1 cellular context compared by ENCODE assay signal in genomic region chr12:14769837-14770494, GRCh38.
TF ChIP-seq lines count a peak whose summit lies in the region.

No MANE protein-coding gene starts in this region.

TF ChIP-seq in HepG2, 621 proteins besides CTCF, POLR2A, EP300 and RAD21 (continued from another document and continues in another):
- TF ChIP-seq ZHX1 (CRISPR knock-in tag; IDR thresholded peaks at IDR 0.05; ENCODE audit: low read depth): no peak
- no peak for TF ChIP-seq NR3C1 (CRISPR knock-in tag; IDR thresholded peaks at IDR 0.05)
- peak; percentile 17 for TF ChIP-seq ZNF501 (CRISPR knock-in tag; IDR thresholded peaks at IDR 0.05)
- no peak for TF ChIP-seq TSC22D2 (CRISPR knock-in tag; IDR thresholded peaks at IDR 0.05; ENCODE audit: borderline replicate concordance)
- TF ChIP-seq U2AF2 (IDR thresholded peaks at IDR 0.05; ENCODE audit: low read depth, low read length): no peak
- 0 out of 2 replicates have a peak, but pooled peaks have one; percentile 5 for TF ChIP-seq ZNF678 (CRISPR knock-in tag; IDR thresholded peaks at IDR 0.05)
- TF ChIP-seq ZNF746 (CRISPR knock-in tag; IDR thresholded peaks at IDR 0.05): no peak; the same call in 1 of the 2 replicates
- TF ChIP-seq CEBPB (IDR thresholded peaks at IDR 0.05; ENCODE audit: borderline replicate concordance, low read depth, low read length): no peak
- no peak for TF ChIP-seq ZNF30 (CRISPR knock-in tag; IDR thresholded peaks at IDR 0.05)
- TF ChIP-seq ZNF383 (CRISPR knock-in tag; IDR thresholded peaks at IDR 0.05; ENCODE audit: borderline replicate concordance): no peak
- TF ChIP-seq HNF4A (CRISPR knock-in tag; IDR thresholded peaks at IDR 0.05): no peak
- TF ChIP-seq ELF4 (CRISPR knock-in tag; IDR thresholded peaks at IDR 0.05; ENCODE audit: borderline replicate concordance): no peak
- peak; percentile 30; the same call in 1 of the 2 replicates for TF ChIP-seq ZNF558 (CRISPR knock-in tag; IDR thresholded peaks at IDR 0.05; ENCODE audit: borderline replicate concordance)
- TF ChIP-seq YEATS4 (CRISPR knock-in tag; IDR thresholded peaks at IDR 0.05; ENCODE audit: borderline replicate concordance): peak; percentile 50; the same call in 1 of the 2 replicates
- TF ChIP-seq ZNF20 (CRISPR knock-in tag; IDR thresholded peaks at IDR 0.05): no peak
- TF ChIP-seq HOXD1 (CRISPR knock-in tag; IDR thresholded peaks at IDR 0.05): no peak
- TF ChIP-seq, protein P1, sequence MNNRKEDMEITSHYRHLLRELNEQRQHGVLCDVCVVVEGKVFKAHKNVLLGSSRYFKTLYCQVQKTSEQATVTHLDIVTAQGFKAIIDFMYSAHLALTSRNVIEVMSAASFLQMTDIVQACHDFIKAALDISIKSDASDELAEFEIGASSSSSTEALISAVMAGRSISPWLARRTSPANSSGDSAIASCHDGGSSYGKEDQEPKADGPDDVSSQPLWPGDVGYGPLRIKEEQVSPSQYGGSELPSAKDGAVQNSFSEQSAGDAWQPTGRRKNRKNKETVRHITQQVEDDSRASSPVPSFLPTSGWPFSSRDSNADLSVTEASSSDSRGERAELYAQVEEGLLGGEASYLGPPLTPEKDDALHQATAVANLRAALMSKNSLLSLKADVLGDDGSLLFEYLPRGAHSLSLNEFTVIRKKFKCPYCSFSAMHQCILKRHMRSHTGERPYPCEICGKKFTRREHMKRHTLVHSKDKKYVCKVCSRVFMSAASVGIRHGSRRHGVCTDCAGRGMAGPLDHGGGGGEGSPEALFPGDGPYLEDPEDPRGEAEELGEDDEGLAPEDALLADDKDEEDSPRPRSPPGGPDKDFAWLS (CRISPR knock-in tag; IDR thresholded peaks at IDR 0.05; ENCODE audit: borderline replicate concordance): no peak
- 0 out of 2 replicates have a peak, but pooled peaks have one; percentile 61 for TF ChIP-seq SSRP1 (CRISPR knock-in tag; IDR thresholded peaks at IDR 0.05)
- TF ChIP-seq, protein P2, sequence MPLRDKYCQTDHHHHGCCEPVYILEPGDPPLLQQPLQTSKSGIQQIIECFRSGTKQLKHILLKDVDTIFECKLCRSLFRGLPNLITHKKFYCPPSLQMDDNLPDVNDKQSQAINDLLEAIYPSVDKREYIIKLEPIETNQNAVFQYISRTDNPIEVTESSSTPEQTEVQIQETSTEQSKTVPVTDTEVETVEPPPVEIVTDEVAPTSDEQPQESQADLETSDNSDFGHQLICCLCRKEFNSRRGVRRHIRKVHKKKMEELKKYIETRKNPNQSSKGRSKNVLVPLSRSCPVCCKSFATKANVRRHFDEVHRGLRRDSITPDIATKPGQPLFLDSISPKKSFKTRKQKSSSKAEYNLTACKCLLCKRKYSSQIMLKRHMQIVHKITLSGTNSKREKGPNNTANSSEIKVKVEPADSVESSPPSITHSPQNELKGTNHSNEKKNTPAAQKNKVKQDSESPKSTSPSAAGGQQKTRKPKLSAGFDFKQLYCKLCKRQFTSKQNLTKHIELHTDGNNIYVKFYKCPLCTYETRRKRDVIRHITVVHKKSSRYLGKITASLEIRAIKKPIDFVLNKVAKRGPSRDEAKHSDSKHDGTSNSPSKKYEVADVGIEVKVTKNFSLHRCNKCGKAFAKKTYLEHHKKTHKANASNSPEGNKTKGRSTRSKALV (CRISPR knock-in tag; IDR thresholded peaks at IDR 0.05): no peak; the same call in none of the 2 replicates
- TF ChIP-seq ZNF607 (CRISPR knock-in tag; IDR thresholded peaks at IDR 0.05; ENCODE audit: borderline replicate concordance): no peak
- no peak for TF ChIP-seq CHCHD3 (CRISPR knock-in tag; IDR thresholded peaks at IDR 0.05)
- no peak for TF ChIP-seq SIX1 (CRISPR knock-in tag; IDR thresholded peaks at IDR 0.05; ENCODE audit: borderline replicate concordance)
- no peak for TF ChIP-seq NFE2L2 (IDR thresholded peaks at IDR 0.05; ENCODE audit: low read length)
- TF ChIP-seq RFX5 (IDR thresholded peaks at IDR 0.05; ENCODE audit: low read depth, low read length): no peak
- TF ChIP-seq ATF4 (CRISPR knock-in tag; IDR thresholded peaks at IDR 0.05): peak in 1 of 2 experiments; percentile 29; a peak in 1 of 4 replicates
- TF ChIP-seq SUZ12 (IDR thresholded peaks at IDR 0.05; ENCODE audit: low read depth, low read length): no peak
- TF ChIP-seq, protein P3, sequence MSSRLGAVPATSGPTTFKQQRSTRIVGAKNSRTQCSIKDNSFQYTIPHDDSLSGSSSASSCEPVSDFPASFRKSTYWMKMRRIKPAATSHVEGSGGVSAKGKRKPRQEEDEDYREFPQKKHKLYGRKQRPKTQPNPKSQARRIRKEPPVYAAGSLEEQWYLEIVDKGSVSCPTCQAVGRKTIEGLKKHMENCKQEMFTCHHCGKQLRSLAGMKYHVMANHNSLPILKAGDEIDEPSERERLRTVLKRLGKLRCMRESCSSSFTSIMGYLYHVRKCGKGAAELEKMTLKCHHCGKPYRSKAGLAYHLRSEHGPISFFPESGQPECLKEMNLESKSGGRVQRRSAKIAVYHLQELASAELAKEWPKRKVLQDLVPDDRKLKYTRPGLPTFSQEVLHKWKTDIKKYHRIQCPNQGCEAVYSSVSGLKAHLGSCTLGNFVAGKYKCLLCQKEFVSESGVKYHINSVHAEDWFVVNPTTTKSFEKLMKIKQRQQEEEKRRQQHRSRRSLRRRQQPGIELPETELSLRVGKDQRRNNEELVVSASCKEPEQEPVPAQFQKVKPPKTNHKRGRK (CRISPR knock-in tag; IDR thresholded peaks at IDR 0.05): no peak
- TF ChIP-seq, protein P4, sequence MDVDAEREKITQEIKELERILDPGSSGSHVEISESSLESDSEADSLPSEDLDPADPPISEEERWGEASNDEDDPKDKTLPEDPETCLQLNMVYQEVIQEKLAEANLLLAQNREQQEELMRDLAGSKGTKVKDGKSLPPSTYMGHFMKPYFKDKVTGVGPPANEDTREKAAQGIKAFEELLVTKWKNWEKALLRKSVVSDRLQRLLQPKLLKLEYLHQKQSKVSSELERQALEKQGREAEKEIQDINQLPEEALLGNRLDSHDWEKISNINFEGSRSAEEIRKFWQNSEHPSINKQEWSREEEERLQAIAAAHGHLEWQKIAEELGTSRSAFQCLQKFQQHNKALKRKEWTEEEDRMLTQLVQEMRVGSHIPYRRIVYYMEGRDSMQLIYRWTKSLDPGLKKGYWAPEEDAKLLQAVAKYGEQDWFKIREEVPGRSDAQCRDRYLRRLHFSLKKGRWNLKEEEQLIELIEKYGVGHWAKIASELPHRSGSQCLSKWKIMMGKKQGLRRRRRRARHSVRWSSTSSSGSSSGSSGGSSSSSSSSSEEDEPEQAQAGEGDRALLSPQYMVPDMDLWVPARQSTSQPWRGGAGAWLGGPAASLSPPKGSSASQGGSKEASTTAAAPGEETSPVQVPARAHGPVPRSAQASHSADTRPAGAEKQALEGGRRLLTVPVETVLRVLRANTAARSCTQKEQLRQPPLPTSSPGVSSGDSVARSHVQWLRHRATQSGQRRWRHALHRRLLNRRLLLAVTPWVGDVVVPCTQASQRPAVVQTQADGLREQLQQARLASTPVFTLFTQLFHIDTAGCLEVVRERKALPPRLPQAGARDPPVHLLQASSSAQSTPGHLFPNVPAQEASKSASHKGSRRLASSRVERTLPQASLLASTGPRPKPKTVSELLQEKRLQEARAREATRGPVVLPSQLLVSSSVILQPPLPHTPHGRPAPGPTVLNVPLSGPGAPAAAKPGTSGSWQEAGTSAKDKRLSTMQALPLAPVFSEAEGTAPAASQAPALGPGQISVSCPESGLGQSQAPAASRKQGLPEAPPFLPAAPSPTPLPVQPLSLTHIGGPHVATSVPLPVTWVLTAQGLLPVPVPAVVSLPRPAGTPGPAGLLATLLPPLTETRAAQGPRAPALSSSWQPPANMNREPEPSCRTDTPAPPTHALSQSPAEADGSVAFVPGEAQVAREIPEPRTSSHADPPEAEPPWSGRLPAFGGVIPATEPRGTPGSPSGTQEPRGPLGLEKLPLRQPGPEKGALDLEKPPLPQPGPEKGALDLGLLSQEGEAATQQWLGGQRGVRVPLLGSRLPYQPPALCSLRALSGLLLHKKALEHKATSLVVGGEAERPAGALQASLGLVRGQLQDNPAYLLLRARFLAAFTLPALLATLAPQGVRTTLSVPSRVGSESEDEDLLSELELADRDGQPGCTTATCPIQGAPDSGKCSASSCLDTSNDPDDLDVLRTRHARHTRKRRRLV (CRISPR knock-in tag; IDR thresholded peaks at IDR 0.05): peak; percentile 16; the same call in 1 of the 2 replicates
- no peak for TF ChIP-seq CSRNP2 (CRISPR knock-in tag; conservative IDR thresholded peaks at IDR 0.05; ENCODE audit: low read depth)
- TF ChIP-seq ZNF550 (CRISPR knock-in tag; IDR thresholded peaks at IDR 0.05; ENCODE audit: borderline replicate concordance): no peak; the same call in 1 of the 2 replicates
- peak; percentile 35; the same call in 1 of the 2 replicates for TF ChIP-seq MLX (CRISPR knock-in tag; IDR thresholded peaks at IDR 0.05)
- peak; percentile 89; the same call in 1 of the 2 replicates for TF ChIP-seq ZBTB34 (CRISPR knock-in tag; IDR thresholded peaks at IDR 0.05)
- TF ChIP-seq NBN (conservative IDR thresholded peaks at IDR 0.05): no peak
- no peak for TF ChIP-seq ZNF282 (IDR thresholded peaks at IDR 0.05; ENCODE audit: partially characterized antibody)
- peak; percentile 55; the same call in 1 of the 2 replicates for TF ChIP-seq HDAC1 (CRISPR knock-in tag; IDR thresholded peaks at IDR 0.05)
- TF ChIP-seq, protein P5, sequence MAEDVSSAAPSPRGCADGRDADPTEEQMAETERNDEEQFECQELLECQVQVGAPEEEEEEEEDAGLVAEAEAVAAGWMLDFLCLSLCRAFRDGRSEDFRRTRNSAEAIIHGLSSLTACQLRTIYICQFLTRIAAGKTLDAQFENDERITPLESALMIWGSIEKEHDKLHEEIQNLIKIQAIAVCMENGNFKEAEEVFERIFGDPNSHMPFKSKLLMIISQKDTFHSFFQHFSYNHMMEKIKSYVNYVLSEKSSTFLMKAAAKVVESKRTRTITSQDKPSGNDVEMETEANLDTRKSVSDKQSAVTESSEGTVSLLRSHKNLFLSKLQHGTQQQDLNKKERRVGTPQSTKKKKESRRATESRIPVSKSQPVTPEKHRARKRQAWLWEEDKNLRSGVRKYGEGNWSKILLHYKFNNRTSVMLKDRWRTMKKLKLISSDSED (CRISPR knock-in tag; IDR thresholded peaks at IDR 0.05): no peak
- peak; percentile 47 for TF ChIP-seq HNRNPH1 (optimal IDR thresholded peaks at IDR 0.05; ENCODE audit: low read depth, low read length)
